ENCODE assay signal across 9 cellular contexts in genomic region chr3:31350307-31350706, GRCh38.
"Had no signal": no experiment of that assay in that cellular context is flagged by ENCODE, and none has a peak within 500 bp of the region (broad histone marks: within the 10 kb centered on the region; RNA-seq: fewer than 3 reads in every experiment).

No MANE protein-coding gene starts in this region.

- H3K4me2 ChIP-seq: KMS-11 had no signal

- FAIRE-seq: H1, H54, HTR-8/SVneo had no signal

- H3K27ac ChIP-seq: GM23248, KMS-11 had no signal

- H3K4me3 Mint-ChIP-seq: H9, IgD-negative memory B cell had no signal

- H2AFZ ChIP-seq: GM23248 had no signal

- H3K9ac ChIP-seq: GM23248, KMS-11 had no signal

- H3K27ac Mint-ChIP-seq: IgD-negative memory B cell had no signal

- H3K36me3 Mint-ChIP-seq: IgD-negative memory B cell had no signal

- DNase-seq: GM23248, H9, HCEC 1CT, KBM-7 had no signal

- H3K4me3 ChIP-seq: GM23248 had no signal

- H3K9me3 Mint-ChIP-seq: IgD-negative memory B cell had no signal
